Comparison of ENCODE assay signal across 29 cellular contexts in the genomic region with DNA sequence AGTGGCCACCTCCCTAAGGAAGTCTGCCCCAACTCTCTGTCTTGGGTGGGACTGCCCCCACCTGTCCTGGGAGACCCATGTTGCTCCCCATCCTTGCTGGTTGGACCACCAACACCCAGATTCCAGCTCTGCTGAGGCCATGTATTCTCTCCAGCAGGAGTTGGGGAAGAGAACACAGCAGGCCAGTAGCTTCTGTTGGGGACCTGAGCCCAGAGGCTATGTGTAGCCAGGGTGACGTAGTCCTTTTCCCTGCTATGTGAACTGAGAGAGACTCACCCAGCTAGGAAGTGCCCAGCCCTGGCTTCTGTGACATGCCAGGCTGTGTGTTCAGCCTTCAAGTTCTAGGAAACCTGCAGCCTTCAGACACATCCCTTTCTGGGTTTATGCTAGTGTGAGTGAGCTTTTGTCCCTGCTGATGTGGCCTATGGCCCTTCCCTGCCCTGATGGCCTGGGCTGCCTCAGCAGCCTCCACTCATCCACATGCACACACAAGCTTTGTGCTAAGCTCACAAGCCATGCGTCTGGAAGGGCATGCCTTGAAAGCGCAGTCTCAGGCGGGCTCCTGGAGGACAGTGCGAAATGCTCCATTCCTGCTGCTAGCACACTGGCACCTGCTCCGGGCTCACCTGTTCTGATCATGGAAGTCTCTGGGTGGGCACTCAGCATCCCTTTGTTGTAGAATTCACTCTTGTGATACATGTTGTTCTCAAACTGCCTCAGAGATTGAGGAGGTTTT. TPM values are rescaled to one million over a fixed set of nuclear protein-coding genes. Genes with fewer than 3 reads are reported as not detected.
DNase-seq lines count a peak whose midpoint lies in the region; ATAC-seq, FAIRE-seq and TF ChIP-seq lines count a peak whose summit lies in the region.
"Had no signal": no experiment of that assay in that cellular context is flagged by ENCODE, and none has a peak within 500 bp of the region (broad histone marks: within the 10 kb centered on the region; RNA-seq: fewer than 3 reads in every experiment).

No MANE protein-coding gene starts in this region.

- no peaks in the 10 kb centered on the region for H4K20me1 ChIP-seq in BLaER1
- peaks cover 2 to 3% of the 10 kb centered on the region in 2 experiments for H4K20me1 ChIP-seq in H1 (replicated peaks in 1 of 2; ENCODE audit: control insufficient read depth in 1 of 2, insufficient read depth in 2 of 2, low read length in 2 of 2)

- no peak for ATAC-seq in GM18505 (IDR thresholded peaks at IDR 0.05; ENCODE audit: unreplicated experiment)
- ATAC-seq: CD8-positive, alpha-beta T cell had no signal

- no peak overlapping the region for H3K23ac ChIP-seq in H1 (ENCODE audit: insufficient read length)

- no peak for DNase-seq in HL-60 (ENCODE audit: low read depth in 1 of 2, low spot score in 1 of 2)
- no peak for DNase-seq in H1 (ENCODE audit: low read depth in 1 of 2, low spot score in 2 of 2)
- DNase-seq in GM12891 (ENCODE audit: insufficient read length, low spot score), result no peak
- DNase-seq in NCI-H226, result no peak
- DNase-seq: Caco-2; CD8-positive, alpha-beta T cell; DMS 273 treated with DMSO at 0.1 percent for 48 hours; DMS79; EL; GDM1; IMR-90; KG1; MM.1S; NCI-H1048; NCI-H1417; NCI-H187; NCI-H2081 treated with DMSO at 0.1 percent for 48 hours; NCI-H2171; NCI-H446; NCI-H524 treated with DMSO at 0.1 percent for 48 hours; NCI-H774 had no signal

- H3K79me2 ChIP-seq in H1 (ENCODE audit: control insufficient read depth in 1 of 2, insufficient read depth in 2 of 2, low read length in 2 of 2), result no peaks in the 10 kb centered on the region

- no peak overlapping the region for H3K4ac ChIP-seq in H1 (replicated peaks; ENCODE audit: insufficient read length, low read depth, low read length)

- H3K4me3 ChIP-seq in BLaER1, result no peak overlapping the region
- H3K4me3 ChIP-seq in HL-60 (replicated peaks; ENCODE audit: insufficient read depth, low read length), result no peak overlapping the region
- no peak overlapping the region for H3K4me3 ChIP-seq in H1 (ENCODE audit: extremely low read depth in 1 of 4, insufficient read depth in 2 of 4, low read depth in 3 of 4, low read length in 4 of 4)
- H3K4me3 ChIP-seq in neutrophil (ENCODE audit: low read depth in 1 of 2, low read length in 1 of 2), result peak overlapping the region in 1 of 2 experiments; percentile 56

- no peak overlapping the region for H2AK5ac ChIP-seq in H1 (ENCODE audit: low read depth, low read length)

- 99% methylated on average over 6 of the region's 6 CpGs; no CpG with 5 or more reads in 1 of the 2 experiments for WGBS in H1 (ENCODE audit: extremely low coverage in 1 of 2, insufficient coverage in 1 of 2, insufficient read length in 1 of 2, insufficient replicate concordance in 2 of 2, low coverage in 1 of 2, low lambda C conversion rate in 2 of 2, missing lambda C conversion rate in 1 of 2), 2 experiments

- FAIRE-seq in H1 (lab: Jason Lieb, UNC), result no peak
- no peak for FAIRE-seq in GM12891 (lab: Jason Lieb, UNC)
- FAIRE-seq: A204.1, GM12892, GM18507 had no signal

- TF ChIP-seq POLR2A in H1 (IDR thresholded peaks at IDR 0.05; ENCODE audit: control extremely low read depth in 1 of 2, low read depth in 2 of 2, low read length in 2 of 2) (no peak), GM18505 (IDR thresholded peaks at IDR 0.05; ENCODE audit: borderline replicate concordance, extremely low read depth, insufficient read depth, insufficient read length) (no peak), GM12891 (IDR thresholded peaks at IDR 0.05; ENCODE audit: low read depth, low read length) (no peak)

- no peaks in the 10 kb centered on the region for H3K79me1 ChIP-seq in H1 (ENCODE audit: low read depth, low read length)

- H3K27me3 ChIP-seq in BLaER1 (no peaks in the 10 kb centered on the region), HL-60 (ENCODE audit: insufficient read depth, poor library complexity, severe bottlenecking) (no peaks in the 10 kb centered on the region), H1 (replicated peaks in 1 of 4; ENCODE audit: control insufficient read depth in 3 of 4, extremely low read depth in 1 of 4, insufficient read depth in 3 of 4, low read length in 3 of 4) (peaks cover 0 to 2% (median 0%) of the 10 kb centered on the region in 4 experiments; a peak in 2 of 7 replicates), neutrophil (no peaks in the 10 kb centered on the region)

- no peak overlapping the region for H3K14ac ChIP-seq in H1 (ENCODE audit: insufficient read length)

- H2BK120ac ChIP-seq in H1 (replicated peaks; ENCODE audit: low read depth, low read length), result no peak overlapping the region

- no peak for TF ChIP-seq RAD21 in H1 (IDR thresholded peaks at IDR 0.05 in 1 of 2, conservative IDR thresholded peaks at IDR 0.05 in 1 of 2; ENCODE audit: low read depth in 2 of 2, low read length in 2 of 2)

- no peaks in the 10 kb centered on the region for H3K23me2 ChIP-seq in H1 (ENCODE audit: low read depth, low read length)

- no peak overlapping the region for H3K18ac ChIP-seq in H1 (ENCODE audit: extremely low read depth, low read length)

- H3K9ac ChIP-seq in BLaER1 (no peak overlapping the region), H1 (replicated peaks in 1 of 4; ENCODE audit: extremely low read depth in 1 of 4, low read depth in 3 of 4, low read length in 3 of 4) (no peak overlapping the region)
- H3K9ac ChIP-seq: SK-N-SH had no signal

- H3K56ac ChIP-seq in H1 (replicated peaks; ENCODE audit: insufficient read length, low read depth, low read length), result no peak overlapping the region

- H4K5ac ChIP-seq in H1 (ENCODE audit: insufficient read length, low read depth, low read length), result no peak overlapping the region

- H2AFZ ChIP-seq in H1 (ENCODE audit: low read length), result no peak overlapping the region

- H3K9me3 ChIP-seq in BLaER1, result no peaks in the 10 kb centered on the region
- no peaks in the 10 kb centered on the region for H3K9me3 ChIP-seq in H1 (ENCODE audit: insufficient read depth in 2 of 2, low read depth in 1 of 2, low read length in 1 of 2)
- no peaks in the 10 kb centered on the region for H3K9me3 ChIP-seq in neutrophil
- H3K9me3 ChIP-seq: Caco-2, SK-N-SH had no signal

- H3K4me2 ChIP-seq in BLaER1 (peak overlapping the region; percentile 62), H1 (ENCODE audit: insufficient read depth in 1 of 2, low read depth in 2 of 2, low read length in 2 of 2) (no peak overlapping the region)
- H3K4me2 ChIP-seq: SK-N-SH had no signal

- no peak overlapping the region for H2BK20ac ChIP-seq in H1 (ENCODE audit: low read length)

- H2BK15ac ChIP-seq in H1 (ENCODE audit: low read length), result no peak overlapping the region

- peaks cover 42% of the 10 kb centered on the region for H3K4me1 ChIP-seq in BLaER1
- no peaks in the 10 kb centered on the region for H3K4me1 ChIP-seq in H1 (replicated peaks in 1 of 4; ENCODE audit: control insufficient read depth in 3 of 4, insufficient read depth in 4 of 4, low read length in 3 of 4)
- peaks cover 68 to 76% of the 10 kb centered on the region in 2 experiments for H3K4me1 ChIP-seq in neutrophil (ENCODE audit: control insufficient read depth in 1 of 2, insufficient read depth in 1 of 2, low read depth in 1 of 2, low read length in 1 of 2)
- H3K4me1 ChIP-seq: Caco-2 had no signal

- H2BK12ac ChIP-seq in H1 (ENCODE audit: low read depth, low read length), result 0 out of 2 replicates have a peak overlapping the region, but pooled peaks have one; percentile 23

- CTCF ChIA-PET in H1 (lab: Charles Lee; ENCODE audit: partially characterized antibody), result interaction anchor here (0.6 to 13.3 kb wide), 9 partner anchors 8 to 332 kb away, joined by 3 to 197 read pairs (median 4); partner anchors contain the start of gene EPHB1

- no peak overlapping the region; the same call in 1 of the 2 replicates for H4K8ac ChIP-seq in H1 (ENCODE audit: extremely low read depth, insufficient read depth, low read length)

- H3K27ac ChIP-seq in BLaER1 (peak overlapping the region; percentile 10; the same call in 1 of the 2 replicates), HL-60 (replicated peaks) (peak overlapping the region; percentile 89), H1 (ENCODE audit: low read depth, low read length) (no peak overlapping the region), neutrophil (peak overlapping the region; percentile 99)
- H3K27ac ChIP-seq: C4-2B had no signal

- H2BK5ac ChIP-seq in H1 (ENCODE audit: low read depth, low read length), result no peak overlapping the region

- H4K91ac ChIP-seq in H1 (replicated peaks; ENCODE audit: insufficient read length, low read length), result no peak overlapping the region

- H3K36me3 ChIP-seq in BLaER1, result no peaks in the 10 kb centered on the region
- H3K36me3 ChIP-seq in H1 (ENCODE audit: control insufficient read depth in 2 of 4, insufficient read depth in 4 of 4, low read length in 3 of 4), result no peaks in the 10 kb centered on the region
- peaks cover 48% of the 10 kb centered on the region for H3K36me3 ChIP-seq in neutrophil

- TF ChIP-seq CTCF in HL-60 (IDR thresholded peaks at IDR 0.05; ENCODE audit: insufficient read depth, low read length) (no peak), H1 (IDR thresholded peaks at IDR 0.05; ENCODE audit: control extremely low read depth in 1 of 3, insufficient read depth in 1 of 3, low read depth in 1 of 3, low read length in 3 of 3) (no peak), neutrophil (IDR thresholded peaks at IDR 0.05) (no peak)

- POLR2A ChIA-PET in H1 (lab: Charles Lee; ENCODE audit: partially characterized antibody), result no interaction called here

- TF ChIP-seq EP300 in H1 (IDR thresholded peaks at IDR 0.05; ENCODE audit: borderline replicate concordance in 1 of 2, low read depth in 2 of 2, low read length in 2 of 2), result no peak

TF ChIP-seq in H1, 55 proteins besides CTCF, POLR2A, EP300 and RAD21 (continues in another document):
- TF ChIP-seq CHD1 (IDR thresholded peaks at IDR 0.05; ENCODE audit: low read depth, low read length) (no peak), ZNF274 (IDR thresholded peaks at IDR 0.05; ENCODE audit: borderline replicate concordance, extremely low read depth, low read length) (no peak), EZH2 (IDR thresholded peaks at IDR 0.05; ENCODE audit: low read depth, low read length, severe bottlenecking) (no peak)

TF ChIP-seq in GM12891, 5 proteins besides CTCF, POLR2A, EP300 and RAD21 (continues in another document):
- no peak for TF ChIP-seq PAX5 (IDR thresholded peaks at IDR 0.05; ENCODE audit: insufficient read depth, low read length, severe bottlenecking)
- no peak for TF ChIP-seq POU2F2 (IDR thresholded peaks at IDR 0.05; ENCODE audit: low read depth, low read length)
- TF ChIP-seq TAF1 (IDR thresholded peaks at IDR 0.05; ENCODE audit: low read depth, low read length), result no peak
- TF ChIP-seq POLR2AphosphoS5 (IDR thresholded peaks at IDR 0.05; ENCODE audit: low read depth, low read length), result no peak

RNA-seq across cellular contexts. Expression of gene KY, which starts 42.6 kb away (rescaled TPM):
- not detected in 2 replicates for total RNA-seq in H1 (2021; fragmentation: NEBNext Ultra II Directional; extraction: Animal tissue kit (Norgen Biotek cat#: 25700))
- not detected in 2 replicates for polyA plus RNA-seq in H1 (2011; rRNA removed)
- not detected for polyA plus RNA-seq in H1 (2011; cell fraction: cytosol; rRNA removed)
- not detected for polyA plus RNA-seq in H1 (2011; cell fraction: nucleus; rRNA removed)
- polyA plus RNA-seq in H1 (2012, experiment 1 of 2), result not detected in 4 replicates
- not detected for polyA plus RNA-seq in H1 (2012, experiment 2 of 2)
- polyA plus RNA-seq in H1 (2013, experiment 1 of 2), result not detected
- polyA plus RNA-seq in H1 (2013, experiment 2 of 2), result not detected
- not detected in 2 replicates for polyA minus RNA-seq in H1 (2011; rRNA and poly(A)+ RNA removed)
- polyA minus RNA-seq in H1 (2011; cell fraction: cytosol; rRNA and poly(A)+ RNA removed), result not detected
- not detected for polyA minus RNA-seq in H1 (2011; cell fraction: nucleus; rRNA and poly(A)+ RNA removed)
- polyA plus RNA-seq in GM12891 (2012; ENCODE audit: low read depth, missing spikeins), result not detected
- total RNA-seq: Caco-2; CD8-positive, alpha-beta T cell had no signal
